ENCODE assay signal across 1 cellular context in the genomic region with DNA sequence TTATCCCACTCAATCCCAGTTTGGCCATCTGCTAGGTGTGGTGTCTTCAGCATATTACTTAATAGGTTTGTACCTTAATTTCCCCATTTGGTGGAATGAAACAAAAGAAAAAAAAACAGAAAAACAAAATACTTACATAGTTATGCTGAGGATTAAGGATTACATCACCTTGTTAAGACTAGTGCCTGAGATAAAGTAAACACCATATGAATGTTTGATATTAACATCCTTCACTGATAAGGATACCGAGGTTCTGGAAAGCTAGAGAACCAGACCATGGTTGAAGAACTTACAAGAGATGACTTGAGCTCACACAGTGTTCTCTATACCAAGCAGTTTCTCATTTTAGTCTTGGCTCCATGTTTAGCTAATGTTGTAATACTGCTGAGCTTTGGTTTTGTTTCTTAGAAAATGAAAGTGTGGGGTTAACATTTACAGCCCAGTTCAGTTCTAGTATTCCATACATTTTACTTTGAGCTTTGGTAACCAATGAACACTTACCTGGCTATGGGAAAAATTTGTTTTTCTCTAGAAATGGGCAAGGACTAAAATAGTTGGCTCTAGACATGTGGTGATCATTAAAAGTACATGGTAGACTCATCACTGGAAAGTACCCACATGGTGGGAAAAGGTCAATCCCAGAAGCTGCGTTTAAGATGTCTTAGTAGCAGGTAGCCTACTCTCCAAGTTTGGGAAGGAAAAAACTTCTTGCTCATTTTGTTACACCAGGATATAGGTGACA.
TF ChIP-seq lines count a peak whose summit lies in the region.

No MANE protein-coding gene starts in this region.

TF ChIP-seq in H1, 55 proteins besides CTCF, POLR2A, EP300 and RAD21:
- TF ChIP-seq, protein P1, sequence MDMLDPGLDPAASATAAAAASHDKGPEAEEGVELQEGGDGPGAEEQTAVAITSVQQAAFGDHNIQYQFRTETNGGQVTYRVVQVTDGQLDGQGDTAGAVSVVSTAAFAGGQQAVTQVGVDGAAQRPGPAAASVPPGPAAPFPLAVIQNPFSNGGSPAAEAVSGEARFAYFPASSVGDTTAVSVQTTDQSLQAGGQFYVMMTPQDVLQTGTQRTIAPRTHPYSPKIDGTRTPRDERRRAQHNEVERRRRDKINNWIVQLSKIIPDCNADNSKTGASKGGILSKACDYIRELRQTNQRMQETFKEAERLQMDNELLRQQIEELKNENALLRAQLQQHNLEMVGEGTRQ (IDR thresholded peaks at IDR 0.05; ENCODE audit: low read length): no peak
- no peak for TF ChIP-seq HDAC6 (IDR thresholded peaks at IDR 0.05; ENCODE audit: low read depth, low read length)
- no peak for TF ChIP-seq RNF2 (IDR thresholded peaks at IDR 0.05; ENCODE audit: borderline replicate concordance, low read depth, low read length, missing control alignments, poor library complexity, severe bottlenecking)
- no peak for TF ChIP-seq EGR1 (IDR thresholded peaks at IDR 0.05; ENCODE audit: borderline replicate concordance, low read depth, low read length)
- no peak for TF ChIP-seq GTF2F1 (IDR thresholded peaks at IDR 0.05; ENCODE audit: borderline replicate concordance, low read depth, low read length)
